ENCODE assay signal across 1 cellular context in genomic region chr6:149840345-149841075, GRCh38.
A peak's percentile ranks its signal among the peaks of the same experiment; 100 is the strongest.
TF ChIP-seq lines count a peak whose summit lies in the region.

No MANE protein-coding gene starts in this region.

TF ChIP-seq in HepG2, 621 proteins besides CTCF, POLR2A, EP300 and RAD21 (continued from another document and continues in another):
- no peak for TF ChIP-seq PRDM4 (CRISPR knock-in tag; IDR thresholded peaks at IDR 0.05; ENCODE audit: borderline replicate concordance)
- TF ChIP-seq, protein P1, sequence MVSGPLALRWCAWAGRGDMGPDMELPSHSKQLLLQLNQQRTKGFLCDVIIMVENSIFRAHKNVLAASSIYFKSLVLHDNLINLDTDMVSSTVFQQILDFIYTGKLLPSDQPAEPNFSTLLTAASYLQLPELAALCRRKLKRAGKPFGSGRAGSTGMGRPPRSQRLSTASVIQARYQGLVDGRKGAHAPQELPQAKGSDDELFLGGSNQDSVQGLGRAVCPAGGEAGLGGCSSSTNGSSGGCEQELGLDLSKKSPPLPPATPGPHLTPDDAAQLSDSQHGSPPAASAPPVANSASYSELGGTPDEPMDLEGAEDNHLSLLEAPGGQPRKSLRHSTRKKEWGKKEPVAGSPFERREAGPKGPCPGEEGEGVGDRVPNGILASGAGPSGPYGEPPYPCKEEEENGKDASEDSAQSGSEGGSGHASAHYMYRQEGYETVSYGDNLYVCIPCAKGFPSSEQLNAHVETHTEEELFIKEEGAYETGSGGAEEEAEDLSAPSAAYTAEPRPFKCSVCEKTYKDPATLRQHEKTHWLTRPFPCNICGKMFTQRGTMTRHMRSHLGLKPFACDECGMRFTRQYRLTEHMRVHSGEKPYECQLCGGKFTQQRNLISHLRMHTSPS (CRISPR knock-in tag; IDR thresholded peaks at IDR 0.05; ENCODE audit: low read depth) = peak; percentile 35; the same call in 1 of the 2 replicates
- TF ChIP-seq FOXP1 (IDR thresholded peaks at IDR 0.05) = no peak
- no peak for TF ChIP-seq FOXP1 (CRISPR knock-in tag; IDR thresholded peaks at IDR 0.05)
- TF ChIP-seq, protein P2, sequence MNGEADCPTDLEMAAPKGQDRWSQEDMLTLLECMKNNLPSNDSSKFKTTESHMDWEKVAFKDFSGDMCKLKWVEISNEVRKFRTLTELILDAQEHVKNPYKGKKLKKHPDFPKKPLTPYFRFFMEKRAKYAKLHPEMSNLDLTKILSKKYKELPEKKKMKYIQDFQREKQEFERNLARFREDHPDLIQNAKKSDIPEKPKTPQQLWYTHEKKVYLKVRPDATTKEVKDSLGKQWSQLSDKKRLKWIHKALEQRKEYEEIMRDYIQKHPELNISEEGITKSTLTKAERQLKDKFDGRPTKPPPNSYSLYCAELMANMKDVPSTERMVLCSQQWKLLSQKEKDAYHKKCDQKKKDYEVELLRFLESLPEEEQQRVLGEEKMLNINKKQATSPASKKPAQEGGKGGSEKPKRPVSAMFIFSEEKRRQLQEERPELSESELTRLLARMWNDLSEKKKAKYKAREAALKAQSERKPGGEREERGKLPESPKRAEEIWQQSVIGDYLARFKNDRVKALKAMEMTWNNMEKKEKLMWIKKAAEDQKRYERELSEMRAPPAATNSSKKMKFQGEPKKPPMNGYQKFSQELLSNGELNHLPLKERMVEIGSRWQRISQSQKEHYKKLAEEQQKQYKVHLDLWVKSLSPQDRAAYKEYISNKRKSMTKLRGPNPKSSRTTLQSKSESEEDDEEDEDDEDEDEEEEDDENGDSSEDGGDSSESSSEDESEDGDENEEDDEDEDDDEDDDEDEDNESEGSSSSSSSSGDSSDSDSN (CRISPR knock-in tag; IDR thresholded peaks at IDR 0.05) = peak; percentile 21; the same call in 1 of the 2 replicates
- TF ChIP-seq SMAD1 (CRISPR knock-in tag; IDR thresholded peaks at IDR 0.05; ENCODE audit: borderline replicate concordance, low read depth) = no peak
- TF ChIP-seq ARID2 (CRISPR knock-in tag; IDR thresholded peaks at IDR 0.05; ENCODE audit: borderline replicate concordance) = no peak
- TF ChIP-seq NONO (IDR thresholded peaks at IDR 0.05) = no peak
- TF ChIP-seq NONO (CRISPR knock-in tag; conservative IDR thresholded peaks at IDR 0.05) = peak; percentile 27; the same call in 1 of the 2 replicates
- peak; percentile 58 for TF ChIP-seq TEAD3 (CRISPR knock-in tag; optimal IDR thresholded peaks at IDR 0.05; ENCODE audit: borderline replicate concordance)
- TF ChIP-seq PCBP1 (IDR thresholded peaks at IDR 0.05; ENCODE audit: borderline replicate concordance, low read depth, low read length) = no peak
- 0 out of 2 replicates have a peak, but pooled peaks have one; percentile 17 for TF ChIP-seq ZNF770 (CRISPR knock-in tag; IDR thresholded peaks at IDR 0.05)
- 0 out of 2 replicates have a peak, but pooled peaks have one; percentile 45 for TF ChIP-seq ZNF224 (CRISPR knock-in tag; IDR thresholded peaks at IDR 0.05)
- peak; percentile 71 for TF ChIP-seq SALL1 (CRISPR knock-in tag; IDR thresholded peaks at IDR 0.05)
- peak; percentile 8; the same call in 1 of the 2 replicates for TF ChIP-seq ZSCAN21 (CRISPR knock-in tag; IDR thresholded peaks at IDR 0.05; ENCODE audit: borderline replicate concordance)
- TF ChIP-seq ZXDC (CRISPR knock-in tag; IDR thresholded peaks at IDR 0.05) = no peak
- 0 out of 2 replicates have a peak, but pooled peaks have one; percentile 36 for TF ChIP-seq ZNF772 (CRISPR knock-in tag; IDR thresholded peaks at IDR 0.05)
- TF ChIP-seq HOXA7 (CRISPR knock-in tag; IDR thresholded peaks at IDR 0.05) = no peak
- no peak for TF ChIP-seq ZBTB14 (CRISPR knock-in tag; IDR thresholded peaks at IDR 0.05)
- TF ChIP-seq YEATS2 (CRISPR knock-in tag; IDR thresholded peaks at IDR 0.05; ENCODE audit: borderline replicate concordance) = peak; percentile 42; the same call in 1 of the 2 replicates
- TF ChIP-seq CEBPG (CRISPR knock-in tag; IDR thresholded peaks at IDR 0.05) = peak; percentile 27; the same call in 1 of the 2 replicates
- TF ChIP-seq, protein P3, sequence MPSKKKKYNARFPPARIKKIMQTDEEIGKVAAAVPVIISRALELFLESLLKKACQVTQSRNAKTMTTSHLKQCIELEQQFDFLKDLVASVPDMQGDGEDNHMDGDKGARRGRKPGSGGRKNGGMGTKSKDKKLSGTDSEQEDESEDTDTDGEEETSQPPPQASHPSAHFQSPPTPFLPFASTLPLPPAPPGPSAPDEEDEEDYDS (CRISPR knock-in tag; IDR thresholded peaks at IDR 0.05) = 0 out of 2 replicates have a peak, but pooled peaks have one; percentile 22
- TF ChIP-seq ZNF616 (CRISPR knock-in tag; IDR thresholded peaks at IDR 0.05; ENCODE audit: low read depth) = no peak
- 0 out of 2 replicates have a peak, but pooled peaks have one; percentile 24 for TF ChIP-seq ZNF550 (CRISPR knock-in tag; IDR thresholded peaks at IDR 0.05; ENCODE audit: borderline replicate concordance)
- TF ChIP-seq TGIF2 (CRISPR knock-in tag; IDR thresholded peaks at IDR 0.05) = 0 out of 2 replicates have a peak, but pooled peaks have one; percentile 40
- TF ChIP-seq MAZ (IDR thresholded peaks at IDR 0.05; ENCODE audit: borderline replicate concordance, low read depth, low read length) = no peak
- TF ChIP-seq MAZ (CRISPR knock-in tag; IDR thresholded peaks at IDR 0.05; ENCODE audit: low read depth) = 0 out of 2 replicates have a peak, but pooled peaks have one; percentile 23
- 0 out of 2 replicates have a peak, but pooled peaks have one; percentile 34 for TF ChIP-seq ZNF335 (CRISPR knock-in tag; IDR thresholded peaks at IDR 0.05)
- peak; percentile 62; the same call in 1 of the 2 replicates for TF ChIP-seq ZBTB38 (CRISPR knock-in tag; IDR thresholded peaks at IDR 0.05)
- 0 out of 2 replicates have a peak, but pooled peaks have one; percentile 23 for TF ChIP-seq GATAD1 (CRISPR knock-in tag; IDR thresholded peaks at IDR 0.05)
- peak; percentile 49 for TF ChIP-seq GATAD2A (CRISPR knock-in tag; IDR thresholded peaks at IDR 0.05)
- no peak for TF ChIP-seq ARNT (IDR thresholded peaks at IDR 0.05)
- no peak for TF ChIP-seq ARID3A (IDR thresholded peaks at IDR 0.05; ENCODE audit: low read depth, low read length)
- TF ChIP-seq FOXC1 (CRISPR knock-in tag; IDR thresholded peaks at IDR 0.05; ENCODE audit: borderline replicate concordance) = no peak
- TF ChIP-seq ZNF12 (CRISPR knock-in tag; IDR thresholded peaks at IDR 0.05) = peak; percentile 64; the same call in 1 of the 2 replicates
- no peak for TF ChIP-seq ZNF292 (CRISPR knock-in tag; IDR thresholded peaks at IDR 0.05; ENCODE audit: borderline replicate concordance, low read depth)
- TF ChIP-seq, protein P4, sequence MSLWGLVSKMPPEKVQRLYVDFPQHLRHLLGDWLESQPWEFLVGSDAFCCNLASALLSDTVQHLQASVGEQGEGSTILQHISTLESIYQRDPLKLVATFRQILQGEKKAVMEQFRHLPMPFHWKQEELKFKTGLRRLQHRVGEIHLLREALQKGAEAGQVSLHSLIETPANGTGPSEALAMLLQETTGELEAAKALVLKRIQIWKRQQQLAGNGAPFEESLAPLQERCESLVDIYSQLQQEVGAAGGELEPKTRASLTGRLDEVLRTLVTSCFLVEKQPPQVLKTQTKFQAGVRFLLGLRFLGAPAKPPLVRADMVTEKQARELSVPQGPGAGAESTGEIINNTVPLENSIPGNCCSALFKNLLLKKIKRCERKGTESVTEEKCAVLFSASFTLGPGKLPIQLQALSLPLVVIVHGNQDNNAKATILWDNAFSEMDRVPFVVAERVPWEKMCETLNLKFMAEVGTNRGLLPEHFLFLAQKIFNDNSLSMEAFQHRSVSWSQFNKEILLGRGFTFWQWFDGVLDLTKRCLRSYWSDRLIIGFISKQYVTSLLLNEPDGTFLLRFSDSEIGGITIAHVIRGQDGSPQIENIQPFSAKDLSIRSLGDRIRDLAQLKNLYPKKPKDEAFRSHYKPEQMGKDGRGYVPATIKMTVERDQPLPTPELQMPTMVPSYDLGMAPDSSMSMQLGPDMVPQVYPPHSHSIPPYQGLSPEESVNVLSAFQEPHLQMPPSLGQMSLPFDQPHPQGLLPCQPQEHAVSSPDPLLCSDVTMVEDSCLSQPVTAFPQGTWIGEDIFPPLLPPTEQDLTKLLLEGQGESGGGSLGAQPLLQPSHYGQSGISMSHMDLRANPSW (CRISPR knock-in tag; IDR thresholded peaks at IDR 0.05; ENCODE audit: borderline replicate concordance) = no peak
- TF ChIP-seq ZNF10 (CRISPR knock-in tag; IDR thresholded peaks at IDR 0.05; ENCODE audit: borderline replicate concordance, low read depth) = no peak
- TF ChIP-seq THAP11 (CRISPR knock-in tag; IDR thresholded peaks at IDR 0.05) = 0 out of 2 replicates have a peak, but pooled peaks have one; percentile 30
- TF ChIP-seq MIXL1 (CRISPR knock-in tag; IDR thresholded peaks at IDR 0.05) = peak; percentile 32; the same call in 1 of the 2 replicates
- peak; percentile 88; the same call in 1 of the 2 replicates for TF ChIP-seq ERF (CRISPR knock-in tag; IDR thresholded peaks at IDR 0.05)
- peak; percentile 58 for TF ChIP-seq SAP130 (CRISPR knock-in tag; IDR thresholded peaks at IDR 0.05; ENCODE audit: low read depth)
- TF ChIP-seq NR2F2 (IDR thresholded peaks at IDR 0.05; ENCODE audit: borderline replicate concordance, low read depth) = no peak
- TF ChIP-seq ELK4 (CRISPR knock-in tag; IDR thresholded peaks at IDR 0.05; ENCODE audit: borderline replicate concordance) = no peak
